ENCODE assay signal across 1 cellular context in genomic region chr7:158283016-158283974, GRCh38.
TF ChIP-seq lines count a peak whose summit lies in the region.

No MANE protein-coding gene starts in this region.

TF ChIP-seq in IMR-90, 13 proteins besides CTCF, POLR2A, EP300 and RAD21 (continued from another document):
- TF ChIP-seq ELK1 (IDR thresholded peaks at IDR 0.05; ENCODE audit: borderline replicate concordance, low read depth, low read length) (no peak), RFX5 (IDR thresholded peaks at IDR 0.05; ENCODE audit: low read depth, low read length) (no peak), CEBPB (IDR thresholded peaks at IDR 0.05; ENCODE audit: low read depth, low read length) (no peak), FOS (IDR thresholded peaks at IDR 0.05; ENCODE audit: low read depth, low read length) (no peak), USF2 (IDR thresholded peaks at IDR 0.05; ENCODE audit: low read depth, low read length) (no peak)
